Comparison of ENCODE assay signal across 8 cellular contexts in the genomic region with DNA sequence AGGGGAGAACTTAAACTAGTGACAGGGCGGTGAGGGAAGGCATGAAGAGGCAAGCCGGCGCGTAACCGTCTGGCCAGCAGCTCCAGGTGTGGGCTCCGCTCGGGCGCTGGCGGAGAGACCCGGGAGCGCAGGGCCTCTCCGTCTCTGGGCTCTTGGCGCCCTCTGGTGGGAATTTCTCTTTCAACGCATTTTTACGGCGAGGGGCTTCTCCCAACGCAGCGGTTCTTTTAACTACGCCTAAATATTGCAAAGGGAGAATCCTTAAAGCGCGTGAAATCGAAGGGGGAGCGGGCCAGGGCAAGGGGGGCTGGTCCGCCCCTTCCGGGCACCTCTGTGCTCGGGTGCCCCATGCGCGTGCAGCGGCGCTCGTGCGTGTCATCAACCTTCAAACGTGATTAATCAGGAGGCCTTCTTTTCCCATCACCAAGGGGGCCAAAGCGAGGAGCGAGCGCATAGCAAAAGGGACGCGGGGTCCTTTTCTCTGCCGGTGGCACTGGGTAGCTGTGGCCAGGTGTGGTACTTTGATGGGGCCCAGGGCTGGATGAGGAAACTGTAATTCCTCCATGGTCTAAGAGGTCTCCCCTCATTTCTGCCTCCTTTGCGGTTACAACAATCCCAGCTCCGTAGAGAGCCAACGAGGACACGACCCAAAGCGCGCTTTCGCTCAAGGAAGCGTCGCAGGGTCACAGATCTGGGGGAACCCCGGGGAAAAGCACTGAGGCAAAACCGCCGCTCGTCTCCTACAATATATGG. TPM values are rescaled to one million over a fixed set of nuclear protein-coding genes. Genes with fewer than 3 reads are reported as not detected.
DNase-seq lines count a peak whose midpoint lies in the region; ATAC-seq and TF ChIP-seq lines count a peak whose summit lies in the region.

No MANE protein-coding gene starts in this region.

- H3K27me3 ChIP-seq in muscle layer of duodenum (ENCODE audit: low read depth, low read length), result peaks cover 71% of the 10 kb centered on the region

- CTCF ChIA-PET in activated CD8-positive, alpha-beta T cell treated with anti-CD3 and anti-CD28 coated beads, Interleukin-2, amount 10 ng/mL, durations not matched to agents 7 days and 5 days (lab: Charles Lee), result interaction anchor here (0.7 to 7.8 kb wide), 20 partner anchors 9 to 579 kb away, joined by 3 to 93 read pairs (median 3); a partner anchor contains a TSS

- ATAC-seq in HG03520 (IDR thresholded peaks at IDR 0.05; ENCODE audit: unreplicated experiment), result peak; percentile 49
- ATAC-seq in activated CD8-positive, alpha-beta T cell treated with anti-CD3 and anti-CD28 coated beads, Interleukin-2, amount 10 ng/mL, durations not matched to agents 7 days and 5 days, result peak; percentile 50

- H3K4me1 Mint-ChIP-seq in activated CD8-positive, alpha-beta T cell treated with anti-CD3 and anti-CD28 coated beads, Interleukin-2, amount 10 ng/mL, durations not matched to agents 7 days and 5 days (ENCODE audit: low read depth), result peaks cover 53% of the 10 kb centered on the region
- peaks cover 60% of the 10 kb centered on the region for H3K4me1 Mint-ChIP-seq in endothelial cell (ENCODE audit: unreplicated experiment)
- peaks cover 58% of the 10 kb centered on the region for H3K4me1 Mint-ChIP-seq in stimulated activated naive CD8-positive, alpha-beta T cell treated with anti-CD3 and anti-CD28 coated beads, Interleukin-15, Interleukin-2, amounts not matched to agents 100 ng/mL and 50 ng/mL, for 24 hours (ENCODE audit: low read depth)

- no peaks in the 10 kb centered on the region for H3K36me3 ChIP-seq in muscle layer of duodenum (ENCODE audit: control insufficient read depth in 1 of 2, insufficient read depth in 2 of 2, low read length in 2 of 2)

- peaks cover 0 to 6% of the 10 kb centered on the region in 2 donors for H3K9me3 ChIP-seq in muscle layer of duodenum (ENCODE audit: control insufficient read depth in 1 of 2, low read length in 2 of 2)

- H3K4me3 ChIP-seq in muscle layer of duodenum (ENCODE audit: low read depth in 1 of 2, low read length in 2 of 2), result peak overlapping the region; percentile 46 to 68

- no peak overlapping the region for H3K27ac Mint-ChIP-seq in activated CD8-positive, alpha-beta T cell treated with anti-CD3 and anti-CD28 coated beads, Interleukin-2, amount 10 ng/mL, durations not matched to agents 7 days and 5 days
- peak overlapping the region; percentile 58 for H3K27ac Mint-ChIP-seq in endothelial cell (ENCODE audit: unreplicated experiment)
- peak overlapping the region; percentile 45 for H3K27ac Mint-ChIP-seq in stimulated activated naive CD8-positive, alpha-beta T cell treated with anti-CD3 and anti-CD28 coated beads, Interleukin-15, Interleukin-2, amounts not matched to agents 100 ng/mL and 50 ng/mL, for 24 hours

- TF ChIP-seq CTCF in endothelial cell (IDR thresholded peaks at IDR 0.05; ENCODE audit: unreplicated experiment), result peak; percentile 84

- H3K27me3 Mint-ChIP-seq in activated CD8-positive, alpha-beta T cell treated with anti-CD3 and anti-CD28 coated beads, Interleukin-2, amount 10 ng/mL, durations not matched to agents 7 days and 5 days (ENCODE audit: low read depth), result peaks cover 85% of the 10 kb centered on the region
- H3K27me3 Mint-ChIP-seq in endothelial cell (ENCODE audit: unreplicated experiment), result peaks cover 24% of the 10 kb centered on the region
- H3K27me3 Mint-ChIP-seq in stimulated activated naive CD8-positive, alpha-beta T cell treated with anti-CD3 and anti-CD28 coated beads, Interleukin-15, Interleukin-2, amounts not matched to agents 100 ng/mL and 50 ng/mL, for 24 hours, result peaks cover 80% of the 10 kb centered on the region

- no peak overlapping the region for H3K27ac ChIP-seq in muscle layer of duodenum (ENCODE audit: low read length)

- POLR2A ChIA-PET in activated CD8-positive, alpha-beta T cell treated with anti-CD3 and anti-CD28 coated beads, Interleukin-2, amount 10 ng/mL, durations not matched to agents 7 days and 5 days (lab: Charles Lee), result interaction anchor here (0.6 to 0.8 kb wide), 2 partner anchors 113 to 445 kb away, joined by 3 to 5 read pairs; a partner anchor contains a TSS

- H3K36me3 Mint-ChIP-seq in activated CD8-positive, alpha-beta T cell treated with anti-CD3 and anti-CD28 coated beads, Interleukin-2, amount 10 ng/mL, durations not matched to agents 7 days and 5 days (ENCODE audit: low read depth), result peaks cover 2% of the 10 kb centered on the region
- H3K36me3 Mint-ChIP-seq in endothelial cell (ENCODE audit: low read depth, unreplicated experiment), result peaks cover 17% of the 10 kb centered on the region
- H3K36me3 Mint-ChIP-seq in stimulated activated naive CD8-positive, alpha-beta T cell treated with anti-CD3 and anti-CD28 coated beads, Interleukin-15, Interleukin-2, amounts not matched to agents 100 ng/mL and 50 ng/mL, for 24 hours (ENCODE audit: low read depth), result no peaks in the 10 kb centered on the region

- DNase-seq in DMS53 (lab: John Stamatoyannopoulos, UW) (peak; percentile 98), NCI-H774 (lab: John Stamatoyannopoulos, UW) (peak; percentile 84), endothelial cell (ENCODE audit: low spot score) (peak; percentile 89), middle frontal gyrus (ENCODE audit: extremely low spot score, low spot score) (no peak)
- peak; percentile 77 for DNase-seq in activated CD8-positive, alpha-beta T cell treated with anti-CD3 and anti-CD28 coated beads, Interleukin-2, amount 10 ng/mL, durations not matched to agents 7 days and 5 days

- peak overlapping the region; percentile 77 for H3K4me3 Mint-ChIP-seq in activated CD8-positive, alpha-beta T cell treated with anti-CD3 and anti-CD28 coated beads, Interleukin-2, amount 10 ng/mL, durations not matched to agents 7 days and 5 days
- H3K4me3 Mint-ChIP-seq in endothelial cell (ENCODE audit: unreplicated experiment), result peak overlapping the region; percentile 97
- H3K4me3 Mint-ChIP-seq in stimulated activated naive CD8-positive, alpha-beta T cell treated with anti-CD3 and anti-CD28 coated beads, Interleukin-15, Interleukin-2, amounts not matched to agents 100 ng/mL and 50 ng/mL, for 24 hours, result peak overlapping the region; percentile 70

- H3K4me1 ChIP-seq in muscle layer of duodenum (ENCODE audit: control insufficient read depth in 1 of 2, insufficient read depth in 2 of 2, low read length in 2 of 2), result peaks cover 9 to 62% of the 10 kb centered on the region in 2 donors

- H3K9me3 Mint-ChIP-seq in activated CD8-positive, alpha-beta T cell treated with anti-CD3 and anti-CD28 coated beads, Interleukin-2, amount 10 ng/mL, durations not matched to agents 7 days and 5 days (ENCODE audit: insufficient read depth), result no peaks in the 10 kb centered on the region
- no peaks in the 10 kb centered on the region for H3K9me3 Mint-ChIP-seq in endothelial cell (ENCODE audit: unreplicated experiment)
- H3K9me3 Mint-ChIP-seq in stimulated activated naive CD8-positive, alpha-beta T cell treated with anti-CD3 and anti-CD28 coated beads, Interleukin-15, Interleukin-2, amounts not matched to agents 100 ng/mL and 50 ng/mL, for 24 hours, result no peaks in the 10 kb centered on the region

RNA-seq across cellular contexts. Expression of a gene that starts 0.8 kb away (rescaled TPM):
- total RNA-seq in activated CD8-positive, alpha-beta T cell treated with anti-CD3 and anti-CD28 coated beads, Interleukin-2, amount 10 ng/mL, durations not matched to agents 7 days and 5 days, result 1 to 10 TPM; 1.6 to 2.2 TPM
- 129 TPM for total RNA-seq in endothelial cell (ENCODE audit: unreplicated experiment)

RNA-seq across cellular contexts. Expression of a gene that starts 45.7 kb away (rescaled TPM):
- not detected for total RNA-seq in activated CD8-positive, alpha-beta T cell treated with anti-CD3 and anti-CD28 coated beads, Interleukin-2, amount 10 ng/mL, durations not matched to agents 7 days and 5 days
- total RNA-seq in endothelial cell (ENCODE audit: unreplicated experiment), result 1.6 TPM

Comparison
In these comparisons a context has a peak if more than half of its experiments do, and no peak if none do; other contexts are left out.
1. RNA of a gene that starts 0.8 kb away (total RNA-seq): 129 TPM in endothelial cell (single experiment); 1.6 to 2.2 TPM in activated CD8-positive, alpha-beta T cell treated with anti-CD3 and anti-CD28 coated beads, Interleukin-2, amount 10 ng/mL, durations not matched to agents 7 days and 5 days; every median in the first group is over 10 times any median in the second.
2. Peak in every context shown above with its lines, with median percentiles within 50 percentile points of each other: H3K4me3 Mint-ChIP-seq.